17 cellular contexts compared by ENCODE assay signal in the genomic region with DNA sequence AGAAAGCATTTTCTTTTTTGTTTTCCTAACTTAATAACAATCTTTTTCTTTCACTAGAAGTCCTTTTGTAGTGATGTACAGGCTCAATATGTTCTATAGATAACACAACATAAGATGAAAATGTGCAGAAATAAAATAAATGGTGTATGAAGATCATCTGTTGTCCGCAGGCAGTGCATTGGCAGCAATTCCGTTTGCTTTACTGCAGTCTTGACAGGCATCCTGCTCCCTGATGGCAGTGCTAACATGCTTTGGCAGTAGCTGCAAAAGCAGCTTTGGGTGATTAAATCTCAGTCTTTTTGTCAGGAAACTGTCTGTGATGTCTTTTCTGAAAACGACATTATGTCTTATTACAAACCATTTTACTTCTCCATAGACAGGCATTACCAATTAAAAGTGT.
DNase-seq lines count a peak whose midpoint lies in the region; ATAC-seq, FAIRE-seq and TF ChIP-seq lines count a peak whose summit lies in the region.
"Had no signal": no experiment of that assay in that cellular context is flagged by ENCODE, and none has a peak within 500 bp of the region (broad histone marks: within the 10 kb centered on the region; RNA-seq: fewer than 3 reads in every experiment).

No MANE protein-coding gene starts in this region.

- no peak overlapping the region for H3K27ac Mint-ChIP-seq in activated CD4-positive, alpha-beta memory T cell treated with anti-CD3 and anti-CD28 coated beads, Interleukin-2, amount 10 ng/mL, durations not matched to agents 7 days and 5 days
- H3K27ac Mint-ChIP-seq: CD4-positive, CD25-positive, alpha-beta regulatory T cell; H9; T-helper 2 cell treated with Interferon-gamma antibody and Interleukin-4, amounts not matched to agents 5 μg/mL and 100 μg/mL, for 36 hours had no signal

- H3K9me3 ChIP-seq in right atrium auricular region: no peaks in the 10 kb centered on the region
- H3K9me3 ChIP-seq: SJSA1 had no signal

- H3K4me1 ChIP-seq in right atrium auricular region: no peaks in the 10 kb centered on the region
- H3K4me1 ChIP-seq: SJSA1 had no signal

- no peaks in the 10 kb centered on the region for H3K4me1 Mint-ChIP-seq in activated CD4-positive, alpha-beta memory T cell treated with anti-CD3 and anti-CD28 coated beads, Interleukin-2, amount 10 ng/mL, durations not matched to agents 7 days and 5 days
- H3K4me1 Mint-ChIP-seq: CD4-positive, CD25-positive, alpha-beta regulatory T cell; H9 had no signal

- peak; percentile 40; the same call in 1 of the 3 replicates for ATAC-seq in SK-N-SH treated with all-trans-retinoic acid at 6 μM for 48 hours
- ATAC-seq: Panc1 had no signal

- DNase-seq in D341Med (ENCODE audit: low spot score) (peak; percentile 9), NCI-H2081 (lab: John Stamatoyannopoulos, UW) (peak; percentile 25 to 57), left kidney (ENCODE audit: low read depth, low spot score) (peak; percentile 9), COLO668 (lab: John Stamatoyannopoulos, UW; ENCODE audit: unreplicated experiment) (no peak), GM12891 (ENCODE audit: insufficient read length, low spot score) (no peak), right atrium auricular region (ENCODE audit: low spot score) (no peak)
- no peak for DNase-seq in activated CD4-positive, alpha-beta memory T cell treated with anti-CD3 and anti-CD28 coated beads, Interleukin-2, amount 10 ng/mL, durations not matched to agents 7 days and 5 days
- DNase-seq: ACHN; CD4-positive, CD25-positive, alpha-beta regulatory T cell; H9; KG1; NCI-H1930; NCI-H510A treated with DMSO at 0.1 percent for 48 hours had no signal

- no peaks in the 10 kb centered on the region for H3K36me3 ChIP-seq in right atrium auricular region
- H3K36me3 ChIP-seq: SJSA1 had no signal

- H3K27me3 ChIP-seq in right atrium auricular region: no peaks in the 10 kb centered on the region
- H3K27me3 ChIP-seq: SJSA1 had no signal

- no peaks in the 10 kb centered on the region for H3K9me3 Mint-ChIP-seq in activated CD4-positive, alpha-beta memory T cell treated with anti-CD3 and anti-CD28 coated beads, Interleukin-2, amount 10 ng/mL, durations not matched to agents 7 days and 5 days
- H3K9me3 Mint-ChIP-seq: H9; T-helper 2 cell treated with Interferon-gamma antibody and Interleukin-4, amounts not matched to agents 5 μg/mL and 100 μg/mL, for 36 hours had no signal

- POLR2A ChIA-PET in activated CD4-positive, alpha-beta memory T cell treated with anti-CD3 and anti-CD28 coated beads, Interleukin-2, amount 10 ng/mL, durations not matched to agents 7 days and 5 days (lab: Charles Lee): no interaction called here

- H3K27ac ChIP-seq in right atrium auricular region: no peak overlapping the region
- H3K27ac ChIP-seq: SJSA1 had no signal

- no peaks in the 10 kb centered on the region for H3K27me3 Mint-ChIP-seq in activated CD4-positive, alpha-beta memory T cell treated with anti-CD3 and anti-CD28 coated beads, Interleukin-2, amount 10 ng/mL, durations not matched to agents 7 days and 5 days
- H3K27me3 Mint-ChIP-seq: CD4-positive, CD25-positive, alpha-beta regulatory T cell had no signal

- no peak overlapping the region for H3K4me3 ChIP-seq in right atrium auricular region
- H3K4me3 ChIP-seq: SJSA1 had no signal

- TF ChIP-seq CTCF in right atrium auricular region (IDR thresholded peaks at IDR 0.05): no peak

- no peak for TF ChIP-seq POLR2A in GM12891 (IDR thresholded peaks at IDR 0.05; ENCODE audit: low read depth, low read length)

- CTCF ChIA-PET in activated CD4-positive, alpha-beta memory T cell treated with anti-CD3 and anti-CD28 coated beads, Interleukin-2, amount 10 ng/mL, durations not matched to agents 7 days and 5 days (lab: Charles Lee): no interaction called here

- FAIRE-seq in GM12891 (lab: Jason Lieb, UNC): no peak

- H3K36me3 Mint-ChIP-seq in activated CD4-positive, alpha-beta memory T cell treated with anti-CD3 and anti-CD28 coated beads, Interleukin-2, amount 10 ng/mL, durations not matched to agents 7 days and 5 days (ENCODE audit: low read depth): no peaks in the 10 kb centered on the region
- H3K36me3 Mint-ChIP-seq: CD4-positive, CD25-positive, alpha-beta regulatory T cell had no signal

- no peak overlapping the region for H3K4me3 Mint-ChIP-seq in activated CD4-positive, alpha-beta memory T cell treated with anti-CD3 and anti-CD28 coated beads, Interleukin-2, amount 10 ng/mL, durations not matched to agents 7 days and 5 days
- H3K4me3 Mint-ChIP-seq: CD4-positive, CD25-positive, alpha-beta regulatory T cell; H9; T-helper 2 cell treated with Interferon-gamma antibody and Interleukin-4, amounts not matched to agents 5 μg/mL and 100 μg/mL, for 36 hours had no signal

TF ChIP-seq in SK-N-SH treated with all-trans-retinoic acid at 6 μM for 48 hours, 23 proteins besides CTCF, POLR2A, EP300 and RAD21 (continues in another document):
- TF ChIP-seq GLIS3 (CRISPR knock-in tag; IDR thresholded peaks at IDR 0.05) (no peak), ARNTL (CRISPR knock-in tag; IDR thresholded peaks at IDR 0.05; ENCODE audit: borderline replicate concordance, low read depth) (no peak), RARB (CRISPR knock-in tag; IDR thresholded peaks at IDR 0.05) (no peak)
- TF ChIP-seq, protein P1, sequence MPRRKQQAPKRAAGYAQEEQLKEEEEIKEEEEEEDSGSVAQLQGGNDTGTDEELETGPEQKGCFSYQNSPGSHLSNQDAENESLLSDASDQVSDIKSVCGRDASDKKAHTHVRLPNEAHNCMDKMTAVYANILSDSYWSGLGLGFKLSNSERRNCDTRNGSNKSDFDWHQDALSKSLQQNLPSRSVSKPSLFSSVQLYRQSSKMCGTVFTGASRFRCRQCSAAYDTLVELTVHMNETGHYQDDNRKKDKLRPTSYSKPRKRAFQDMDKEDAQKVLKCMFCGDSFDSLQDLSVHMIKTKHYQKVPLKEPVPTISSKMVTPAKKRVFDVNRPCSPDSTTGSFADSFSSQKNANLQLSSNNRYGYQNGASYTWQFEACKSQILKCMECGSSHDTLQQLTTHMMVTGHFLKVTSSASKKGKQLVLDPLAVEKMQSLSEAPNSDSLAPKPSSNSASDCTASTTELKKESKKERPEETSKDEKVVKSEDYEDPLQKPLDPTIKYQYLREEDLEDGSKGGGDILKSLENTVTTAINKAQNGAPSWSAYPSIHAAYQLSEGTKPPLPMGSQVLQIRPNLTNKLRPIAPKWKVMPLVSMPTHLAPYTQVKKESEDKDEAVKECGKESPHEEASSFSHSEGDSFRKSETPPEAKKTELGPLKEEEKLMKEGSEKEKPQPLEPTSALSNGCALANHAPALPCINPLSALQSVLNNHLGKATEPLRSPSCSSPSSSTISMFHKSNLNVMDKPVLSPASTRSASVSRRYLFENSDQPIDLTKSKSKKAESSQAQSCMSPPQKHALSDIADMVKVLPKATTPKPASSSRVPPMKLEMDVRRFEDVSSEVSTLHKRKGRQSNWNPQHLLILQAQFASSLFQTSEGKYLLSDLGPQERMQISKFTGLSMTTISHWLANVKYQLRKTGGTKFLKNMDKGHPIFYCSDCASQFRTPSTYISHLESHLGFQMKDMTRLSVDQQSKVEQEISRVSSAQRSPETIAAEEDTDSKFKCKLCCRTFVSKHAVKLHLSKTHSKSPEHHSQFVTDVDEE (CRISPR knock-in tag; IDR thresholded peaks at IDR 0.05): peak; percentile 72; the same call in 1 of the 2 replicates

TF ChIP-seq in GM12891, 5 proteins besides CTCF, POLR2A, EP300 and RAD21:
- TF ChIP-seq SPI1 (IDR thresholded peaks at IDR 0.05; ENCODE audit: low read depth, low read length) (no peak), TAF1 (IDR thresholded peaks at IDR 0.05; ENCODE audit: low read depth, low read length) (no peak), POU2F2 (IDR thresholded peaks at IDR 0.05; ENCODE audit: low read depth, low read length) (no peak), PAX5 (IDR thresholded peaks at IDR 0.05; ENCODE audit: insufficient read depth, low read length, severe bottlenecking) (no peak), POLR2AphosphoS5 (IDR thresholded peaks at IDR 0.05; ENCODE audit: low read depth, low read length) (no peak)
TF ChIP-seq in GM12891: peak in this region for 0.

Comparison
In these comparisons a context has a peak if more than half of its experiments do, and no peak if none do; other contexts are left out.
1. DNase-seq: peak in D341Med (single experiment), NCI-H2081 (2 of 2) and left kidney (single experiment); none in COLO668 (single experiment), GM12891 (single experiment), activated CD4-positive, alpha-beta memory T cell treated with anti-CD3 and anti-CD28 coated beads, Interleukin-2, amount 10 ng/mL, durations not matched to agents 7 days and 5 days (single experiment) and right atrium auricular region (single experiment).